In genomic region chr12:109163150-109163549, GRCh38 we compare ENCODE assay signal across 16 cellular contexts.
"Had no signal": no experiment of that assay in that cellular context is flagged by ENCODE, and none has a peak within 500 bp of the region (broad histone marks: within the 10 kb centered on the region; RNA-seq: fewer than 3 reads in every experiment).

No MANE protein-coding gene starts in this region.

- H3K4me1 ChIP-seq: neural progenitor cell, SJCRH30 had no signal

- H3K27ac ChIP-seq: coronary artery, neural progenitor cell, SJCRH30 had no signal

- H3K27me3 ChIP-seq: esophagus squamous epithelium, neural progenitor cell, SJCRH30, testis, upper lobe of left lung had no signal

- H3K36me3 ChIP-seq: neural progenitor cell, SJCRH30 had no signal

- H3K4me3 ChIP-seq: coronary artery, esophagus squamous epithelium, neural progenitor cell, SJCRH30, testis, upper lobe of left lung had no signal

- DNase-seq: activated CD4-positive, alpha-beta T cell treated with anti-CD3 and anti-CD28 coated beads, Interleukin-2, amount 10 ng/mL, durations not matched to agents 7 days and 5 days; activated CD8-positive, alpha-beta T cell treated with anti-CD3 and anti-CD28 coated beads, Interleukin-2, amount 10 ng/mL, durations not matched to agents 7 days and 5 days; activated naive CD4-positive, alpha-beta T cell treated with anti-CD3 and anti-CD28 coated beads for 36 hours; activated T-cell treated with anti-CD3 and anti-CD28 coated beads, Interleukin-2, amount 50 U/mL, for 24 hours; anterior cingulate cortex; effector CD4-positive, alpha-beta T cell; esophagus squamous epithelium; mesenchymal stem cell; naive thymus-derived CD4-positive, alpha-beta T cell; SJCRH30; testis; upper lobe of left lung had no signal

- H3K9me3 ChIP-seq: esophagus squamous epithelium, SJCRH30, testis, upper lobe of left lung had no signal

- ATAC-seq: activated CD4-positive, CD25-positive, alpha-beta regulatory T cell treated with anti-CD3 and anti-CD28 coated beads, Interleukin-2, amount 50 U/mL, for 24 hours; activated CD8-positive, alpha-beta T cell treated with anti-CD3 and anti-CD28 coated beads, Interleukin-2, amount 10 ng/mL, durations not matched to agents 7 days and 5 days; left lobe of liver; naive thymus-derived CD4-positive, alpha-beta T cell had no signal
